Comparison of ENCODE assay signal across 1 cellular context in the genomic region with DNA sequence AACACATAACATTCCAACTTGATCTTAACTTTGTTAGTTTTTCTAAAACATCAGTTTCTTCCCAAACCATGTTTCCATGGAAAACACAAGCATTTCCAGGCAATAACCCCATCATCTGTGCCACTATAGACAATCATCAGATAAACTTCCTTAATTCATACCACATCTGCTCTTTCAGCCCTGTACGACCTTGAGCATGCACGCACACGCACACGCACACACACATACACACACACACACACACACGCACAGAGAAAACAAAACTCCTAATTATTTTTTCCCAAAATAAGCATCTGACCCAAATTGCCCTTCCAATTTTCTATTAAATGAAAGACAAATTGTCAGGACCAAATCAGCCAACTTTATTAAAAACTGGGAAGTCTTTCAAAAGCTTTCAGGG.
A peak's percentile ranks its signal among the peaks of the same experiment; 100 is the strongest.
TF ChIP-seq lines count a peak whose summit lies in the region.

No MANE protein-coding gene starts in this region.

TF ChIP-seq in SK-N-SH treated with all-trans-retinoic acid at 6 μM for 48 hours, 23 proteins besides CTCF, POLR2A, EP300 and RAD21 (continued from another document):
- TF ChIP-seq BACH2 (CRISPR knock-in tag; IDR thresholded peaks at IDR 0.05; ENCODE audit: borderline replicate concordance) (no peak), GLIS3 (CRISPR knock-in tag; IDR thresholded peaks at IDR 0.05) (no peak), ZNF8 (CRISPR knock-in tag; IDR thresholded peaks at IDR 0.05) (peak; percentile 45; the same call in 1 of the 2 replicates), ARNTL (CRISPR knock-in tag; IDR thresholded peaks at IDR 0.05; ENCODE audit: borderline replicate concordance, low read depth) (no peak), ESRRG (CRISPR knock-in tag; IDR thresholded peaks at IDR 0.05) (peak; percentile 57; the same call in 1 of the 2 replicates), TOX (CRISPR knock-in tag; IDR thresholded peaks at IDR 0.05; ENCODE audit: borderline replicate concordance) (no peak), OSR1 (CRISPR knock-in tag; IDR thresholded peaks at IDR 0.05) (no peak), PPARA (CRISPR knock-in tag; IDR thresholded peaks at IDR 0.05; ENCODE audit: borderline replicate concordance) (no peak), TCF4 (CRISPR knock-in tag; IDR thresholded peaks at IDR 0.05; ENCODE audit: borderline replicate concordance) (peak; percentile 92), ISL1 (CRISPR knock-in tag; IDR thresholded peaks at IDR 0.05) (0 out of 2 replicates have a peak, but pooled peaks have one; percentile 20), ZFP30 (CRISPR knock-in tag; IDR thresholded peaks at IDR 0.05) (no peak), ZC3H10 (CRISPR knock-in tag; IDR thresholded peaks at IDR 0.05) (no peak)
- TF ChIP-seq, protein P1, sequence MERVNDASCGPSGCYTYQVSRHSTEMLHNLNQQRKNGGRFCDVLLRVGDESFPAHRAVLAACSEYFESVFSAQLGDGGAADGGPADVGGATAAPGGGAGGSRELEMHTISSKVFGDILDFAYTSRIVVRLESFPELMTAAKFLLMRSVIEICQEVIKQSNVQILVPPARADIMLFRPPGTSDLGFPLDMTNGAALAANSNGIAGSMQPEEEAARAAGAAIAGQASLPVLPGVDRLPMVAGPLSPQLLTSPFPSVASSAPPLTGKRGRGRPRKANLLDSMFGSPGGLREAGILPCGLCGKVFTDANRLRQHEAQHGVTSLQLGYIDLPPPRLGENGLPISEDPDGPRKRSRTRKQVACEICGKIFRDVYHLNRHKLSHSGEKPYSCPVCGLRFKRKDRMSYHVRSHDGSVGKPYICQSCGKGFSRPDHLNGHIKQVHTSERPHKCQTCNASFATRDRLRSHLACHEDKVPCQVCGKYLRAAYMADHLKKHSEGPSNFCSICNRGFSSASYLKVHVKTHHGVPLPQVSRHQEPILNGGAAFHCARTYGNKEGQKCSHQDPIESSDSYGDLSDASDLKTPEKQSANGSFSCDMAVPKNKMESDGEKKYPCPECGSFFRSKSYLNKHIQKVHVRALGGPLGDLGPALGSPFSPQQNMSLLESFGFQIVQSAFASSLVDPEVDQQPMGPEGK (CRISPR knock-in tag; IDR thresholded peaks at IDR 0.05; ENCODE audit: borderline replicate concordance) = no peak
- TF ChIP-seq, protein P2, sequence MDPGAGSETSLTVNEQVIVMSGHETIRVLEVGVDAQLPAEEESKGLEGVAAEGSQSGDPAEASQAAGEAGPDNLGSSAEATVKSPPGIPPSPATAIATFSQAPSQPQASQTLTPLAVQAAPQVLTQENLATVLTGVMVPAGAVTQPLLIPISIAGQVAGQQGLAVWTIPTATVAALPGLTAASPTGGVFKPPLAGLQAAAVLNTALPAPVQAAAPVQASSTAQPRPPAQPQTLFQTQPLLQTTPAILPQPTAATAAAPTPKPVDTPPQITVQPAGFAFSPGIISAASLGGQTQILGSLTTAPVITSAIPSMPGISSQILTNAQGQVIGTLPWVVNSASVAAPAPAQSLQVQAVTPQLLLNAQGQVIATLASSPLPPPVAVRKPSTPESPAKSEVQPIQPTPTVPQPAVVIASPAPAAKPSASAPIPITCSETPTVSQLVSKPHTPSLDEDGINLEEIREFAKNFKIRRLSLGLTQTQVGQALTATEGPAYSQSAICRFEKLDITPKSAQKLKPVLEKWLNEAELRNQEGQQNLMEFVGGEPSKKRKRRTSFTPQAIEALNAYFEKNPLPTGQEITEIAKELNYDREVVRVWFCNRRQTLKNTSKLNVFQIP (CRISPR knock-in tag; IDR thresholded peaks at IDR 0.05; ENCODE audit: borderline replicate concordance, low read depth) = no peak
